Comparison of ENCODE assay signal across 23 cellular contexts in genomic region chr3:155029941-155030340, GRCh38. TPM values are rescaled to one million over a fixed set of nuclear protein-coding genes. Genes with fewer than 3 reads are reported as not detected.
"Had no signal": no experiment of that assay in that cellular context is flagged by ENCODE, and none has a peak within 500 bp of the region (broad histone marks: within the 10 kb centered on the region; RNA-seq: fewer than 3 reads in every experiment).

No MANE protein-coding gene starts in this region.

- H3K27ac ChIP-seq: left ventricle myocardium inferior, ovary, right atrium auricular region, right lobe of liver, stomach, testis, thyroid gland, transverse colon, upper lobe of left lung, vagina had no signal

- H3K27me3 Mint-ChIP-seq: natural killer cell treated with Interleukin-12 subunit alpha and Interleukin-12 subunit beta and Interleukin-15 and Interleukin-18, amount 100 ng/mL, for 72 hours; progenitor cell of endocrine pancreas; stimulated activated naive B cell treated with anti-CD40 and anti-IgM and Interleukin-4, amounts not matched to agents 10 μg/mL and 1 μg/mL and 100 μg/mL, for 72 hours had no signal

- ATAC-seq: mucosa of descending colon; naive thymus-derived CD4-positive, alpha-beta T cell; natural killer cell treated with Interleukin-12 subunit alpha and Interleukin-12 subunit beta and Interleukin-15 and Interleukin-18, amount 100 ng/mL, for 72 hours; right lobe of liver; stimulated activated naive B cell treated with anti-CD40 and anti-IgM and Interleukin-4, amounts not matched to agents 10 μg/mL and 1 μg/mL and 100 μg/mL, for 72 hours; stimulated activated naive CD8-positive, alpha-beta T cell treated with anti-CD3 and anti-CD28 coated beads, Interleukin-15, Interleukin-2, amounts not matched to agents 100 U/mL and 50 U/mL, for 24 hours had no signal

- H3K27me3 ChIP-seq: ovary, right atrium auricular region, right lobe of liver, stomach, testis, thyroid gland, transverse colon, upper lobe of left lung, vagina had no signal

- DNase-seq: immature natural killer cell; left ventricle myocardium inferior; midbrain; mucosa of descending colon; naive thymus-derived CD4-positive, alpha-beta T cell; ovary; right lobe of liver; stimulated activated CD4-positive, alpha-beta T cell treated with anti-CD3 and anti-CD28 coated beads, Interleukin-12 subunit alpha, Interleukin-12 subunit beta, amount 100 ng/mL, for 4 hours; stimulated activated CD4-positive, alpha-beta T cell treated with anti-CD3 and anti-CD28 coated beads, Interleukin-15, amount 100 ng/mL, for 24 hours; stimulated activated CD4-positive, alpha-beta T cell treated with anti-CD3 and anti-CD28 coated beads, Interleukin-2, amount 100 ng/mL, for 24 hours; stimulated activated CD4-positive, alpha-beta T cell treated with anti-CD3 and anti-CD28 coated beads, Interleukin-4, amount 100 ng/mL, for 1 hour; stimulated activated naive B cell treated with anti-CD40 and anti-IgM and Interleukin-4, amounts not matched to agents 10 μg/mL and 1 μg/mL and 100 μg/mL, for 72 hours; stimulated activated naive CD8-positive, alpha-beta T cell treated with anti-CD3 and anti-CD28 coated beads, Interleukin-15, Interleukin-2, amounts not matched to agents 100 U/mL and 50 U/mL, for 24 hours; stomach; testis; thyroid gland; transverse colon; upper lobe of left lung had no signal

- H3K4me3 Mint-ChIP-seq: immature natural killer cell; naive thymus-derived CD4-positive, alpha-beta T cell; natural killer cell treated with Interleukin-12 subunit alpha and Interleukin-12 subunit beta and Interleukin-15 and Interleukin-18, amount 100 ng/mL, for 72 hours; stimulated activated naive B cell treated with anti-CD40 and anti-IgM and Interleukin-4, amounts not matched to agents 10 μg/mL and 1 μg/mL and 100 μg/mL, for 72 hours had no signal

- H3K4me1 Mint-ChIP-seq: immature natural killer cell; stimulated activated naive B cell treated with anti-CD40 and anti-IgM and Interleukin-4, amounts not matched to agents 10 μg/mL and 1 μg/mL and 100 μg/mL, for 72 hours had no signal

- H3K4me3 ChIP-seq: left ventricle myocardium inferior, lung, mucosa of descending colon, ovary, right atrium auricular region, right lobe of liver, stomach, testis, thyroid gland, transverse colon, upper lobe of left lung, vagina had no signal

- H3K36me3 ChIP-seq: left ventricle myocardium inferior, ovary, right atrium auricular region, right lobe of liver, stomach, thyroid gland, transverse colon, upper lobe of left lung, vagina had no signal

- H3K4me1 ChIP-seq: left ventricle myocardium inferior, right atrium auricular region, right lobe of liver, thyroid gland, vagina had no signal

- H3K27ac Mint-ChIP-seq: immature natural killer cell; naive thymus-derived CD4-positive, alpha-beta T cell; natural killer cell treated with Interleukin-12 subunit alpha and Interleukin-12 subunit beta and Interleukin-15 and Interleukin-18, amount 100 ng/mL, for 72 hours; progenitor cell of endocrine pancreas; stimulated activated naive B cell treated with anti-CD40 and anti-IgM and Interleukin-4, amounts not matched to agents 10 μg/mL and 1 μg/mL and 100 μg/mL, for 72 hours had no signal

- H3K9me3 ChIP-seq: mucosa of descending colon, ovary, right lobe of liver, testis, thyroid gland, transverse colon, upper lobe of left lung, vagina had no signal

- H3K36me3 Mint-ChIP-seq: stimulated activated naive B cell treated with anti-CD40 and anti-IgM and Interleukin-4, amounts not matched to agents 10 μg/mL and 1 μg/mL and 100 μg/mL, for 72 hours had no signal

RNA-seq across cellular contexts. Expression of gene MME, which starts 50.2 kb away (rescaled TPM):
- total RNA-seq: natural killer cell treated with Interleukin-12 subunit alpha and Interleukin-12 subunit beta and Interleukin-15 and Interleukin-18, amount 100 ng/mL, for 72 hours had no signal
- polyA plus RNA-seq: immature natural killer cell; naive thymus-derived CD4-positive, alpha-beta T cell had no signal
